7 cellular contexts compared by ENCODE assay signal in the genomic region with DNA sequence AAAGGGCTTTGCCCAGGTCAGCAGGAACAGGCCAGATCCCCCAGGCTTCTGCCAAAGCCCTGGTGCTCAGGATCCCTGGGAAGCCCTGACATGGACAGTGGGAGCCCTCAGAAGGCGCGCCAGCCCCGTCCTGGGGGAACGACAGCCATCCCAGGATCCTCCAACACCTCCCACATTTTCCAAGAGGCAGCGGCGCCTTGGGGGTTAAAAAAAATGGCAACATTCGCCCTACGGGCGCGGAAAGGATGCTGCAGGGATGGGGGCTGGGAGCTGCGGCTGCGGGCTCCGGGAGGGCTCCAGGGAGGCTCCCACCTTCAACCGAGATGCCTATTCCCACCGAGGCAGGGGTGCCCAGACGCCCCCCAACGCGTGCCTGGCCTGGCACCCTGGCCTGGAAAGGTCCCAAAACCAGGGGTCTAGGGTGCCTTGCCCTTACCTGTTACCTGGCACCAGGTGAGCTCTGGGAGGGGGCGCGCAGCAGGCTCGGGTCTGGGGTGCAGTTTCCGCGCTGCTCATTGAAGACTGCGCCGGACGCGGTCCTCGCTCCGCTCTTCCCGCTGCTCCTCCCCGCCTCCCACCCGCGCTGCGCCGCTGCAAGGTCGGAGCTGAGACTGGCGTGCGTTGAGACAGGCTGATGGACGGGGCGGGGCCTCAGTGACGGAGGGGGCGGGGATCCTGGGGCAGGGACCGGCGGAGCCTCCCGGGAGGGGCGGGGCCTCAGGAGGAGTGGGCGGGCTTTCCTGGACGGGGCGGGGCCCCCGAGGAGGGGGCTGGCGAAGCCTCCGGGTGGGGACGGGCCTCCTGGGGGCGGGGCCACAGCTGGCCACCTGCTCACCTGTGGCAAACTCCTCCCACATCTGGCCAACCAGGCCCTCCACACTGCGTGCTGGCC. TPM values are rescaled to one million over a fixed set of nuclear protein-coding genes. Genes with fewer than 3 reads are reported as not detected.
A peak's percentile ranks its signal among the peaks of the same experiment; 100 is the strongest.
DNase-seq lines count a peak whose midpoint lies in the region; ATAC-seq lines count a peak whose summit lies in the region.

ABCB9 (minus strand) TSS at position 613 of the 892 bp plus-strand sequence. CDS start 6,228 bp downstream, outside the sequence.

- ATAC-seq in GM18861 (IDR thresholded peaks at IDR 0.05; ENCODE audit: unreplicated experiment), result peak; percentile 52
- ATAC-seq in HG03159 (IDR thresholded peaks at IDR 0.05; ENCODE audit: unreplicated experiment), result peak; percentile 73
- ATAC-seq in left lobe of liver, result peak; percentile 95

- peaks cover 2% of the 10 kb centered on the region for H3K27me3 Mint-ChIP-seq in dendritic cell treated with granulocyte-macrophage colony-stimulating factor and Interleukin-4, amounts not matched to agents 40 ng/mL and 50 ng/mL, for 4 days

- DNase-seq in NCI-H510A treated with DMSO at 0.1 percent for 48 hours (lab: John Stamatoyannopoulos, UW), result peak; percentile 99
- DNase-seq in activated CD4-positive, alpha-beta T cell treated with anti-CD3 and anti-CD28 coated beads, Interleukin-2, amount 50 U/mL, for 1 hour, result peak; percentile 96
- peak; percentile 91 for DNase-seq in left lobe of liver (ENCODE audit: low spot score)
- DNase-seq in stimulated activated CD4-positive, alpha-beta T cell treated with anti-CD3 and anti-CD28 coated beads, Interleukin-2, amount 100 ng/mL, for 24 hours, result peak; percentile 93 to 95

- no peaks in the 10 kb centered on the region for H3K9me3 Mint-ChIP-seq in dendritic cell treated with granulocyte-macrophage colony-stimulating factor and Interleukin-4, amounts not matched to agents 40 ng/mL and 50 ng/mL, for 4 days

- H3K27ac Mint-ChIP-seq in dendritic cell treated with granulocyte-macrophage colony-stimulating factor and Interleukin-4, amounts not matched to agents 40 ng/mL and 50 ng/mL, for 4 days, result peak within 1 kb of the TSS; percentile 27

- intact Hi-C loops in dendritic cell treated with granulocyte-macrophage colony-stimulating factor and Interleukin-4, amounts not matched to agents 40 ng/mL and 50 ng/mL, for 4 days (cut with micrococcal nuclease), result no loop called here

- H3K4me1 Mint-ChIP-seq in dendritic cell treated with granulocyte-macrophage colony-stimulating factor and Interleukin-4, amounts not matched to agents 40 ng/mL and 50 ng/mL, for 4 days (ENCODE audit: low read depth), result peaks cover 38% of the 10 kb centered on the region

- peak within 1 kb of the TSS; percentile 63 for H3K4me3 Mint-ChIP-seq in dendritic cell treated with granulocyte-macrophage colony-stimulating factor and Interleukin-4, amounts not matched to agents 40 ng/mL and 50 ng/mL, for 4 days

- H3K36me3 Mint-ChIP-seq in dendritic cell treated with granulocyte-macrophage colony-stimulating factor and Interleukin-4, amounts not matched to agents 40 ng/mL and 50 ng/mL, for 4 days (ENCODE audit: low read depth), result no peaks in the 10 kb centered on the region

RNA-seq across cellular contexts. Expression of gene ABCB9, which starts in this region (rescaled TPM):
- total RNA-seq in left lobe of liver, result 1.2 TPM

Comparison
In these comparisons a context has a peak if more than half of its experiments do, and no peak if none do; other contexts are left out.
1. Peak in every context shown above with its lines: DNase-seq and ATAC-seq.